In the genomic region with DNA sequence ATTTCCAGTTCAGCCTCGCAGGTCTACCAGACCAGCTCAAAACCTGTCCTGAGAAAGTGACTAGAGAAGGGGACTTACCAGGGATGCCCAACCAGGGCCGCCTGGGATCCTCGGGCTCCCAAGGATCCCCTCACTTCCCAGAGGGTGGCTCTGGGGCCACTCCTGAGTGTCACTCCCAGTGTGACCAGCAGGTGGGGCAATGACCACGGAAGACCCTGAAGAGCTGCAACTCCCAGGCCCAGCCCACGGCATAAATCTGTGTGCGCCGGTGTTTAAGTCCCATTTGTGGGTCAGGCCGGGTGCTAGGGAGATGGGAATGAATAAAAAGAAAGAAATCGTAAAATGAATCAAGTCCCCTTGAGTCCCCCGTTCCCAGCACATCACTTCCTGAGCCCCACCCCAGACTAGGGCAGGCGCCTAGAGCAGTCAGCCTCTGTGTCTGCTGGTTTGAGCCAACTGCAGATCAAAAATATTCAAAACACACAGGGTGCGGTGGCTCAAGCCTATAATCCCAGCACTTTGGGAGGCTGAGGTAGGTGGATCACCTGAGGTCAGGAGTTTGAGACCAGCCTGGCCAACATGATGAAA, we compare ENCODE assay signal across 8 cellular contexts. TPM values are rescaled to one million over a fixed set of nuclear protein-coding genes. Genes with fewer than 3 reads are reported as not detected.
A peak's percentile ranks its signal among the peaks of the same experiment; 100 is the strongest.
DNase-seq lines count a peak whose midpoint lies in the region; TF ChIP-seq lines count a peak whose summit lies in the region.

No MANE protein-coding gene starts in this region.

- CTCF ChIA-PET in HEK293T (lab: Yijun Ruan, JAX): interaction anchor here (0.6 to 2.5 kb wide), 10 partner anchors 8 to 47 kb away, joined by 3 to 20 read pairs (median 4); a partner anchor contains a TSS

- POLR2A ChIA-PET in HEK293T (lab: Yijun Ruan, JAX): interaction anchor here (1.0 to 1.3 kb wide), 2 partner anchors 14 to 19 kb away, joined by 5 to 6 read pairs; a partner anchor contains a TSS

- DNase-seq in CD1c-positive myeloid dendritic cell (ENCODE audit: extremely low spot score) (peak; percentile 87), HEK293T (ENCODE audit: extremely low spot score) (peak; percentile 83), NCI-H446 treated with DMSO at 0.1 percent for 48 hours (lab: John Stamatoyannopoulos, UW) (peak; percentile 58), dermis blood vessel endothelial cell (peak; percentile 91), lung microvascular endothelial cell (ENCODE audit: low read depth in 2 of 2) (peak; percentile 84 to 86), SIG-M5 treated with dmso at 0.1 percent for 504 hours (lab: John Stamatoyannopoulos, UW; ENCODE audit: unreplicated experiment) (no peak)
- peak; percentile 81 for DNase-seq in activated CD4-positive, alpha-beta T cell treated with anti-CD3 and anti-CD28 coated beads, Interleukin-2, amount 50 U/mL, for 1 hour
- peak; percentile 67 for DNase-seq in stimulated activated CD8-positive, alpha-beta memory T cell treated with anti-CD3 and anti-CD28 coated beads, Interleukin-15, amount 100 ng/mL, for 48 hours (ENCODE audit: low read depth in 2 of 2)

TF ChIP-seq in HEK293T, 16 proteins besides CTCF, POLR2A, EP300 and RAD21:
- TF ChIP-seq SUZ12 (IDR thresholded peaks at IDR 0.05) (no peak), FOXM1 (IDR thresholded peaks at IDR 0.05; ENCODE audit: borderline replicate concordance) (no peak)
- TF ChIP-seq, protein P1, sequence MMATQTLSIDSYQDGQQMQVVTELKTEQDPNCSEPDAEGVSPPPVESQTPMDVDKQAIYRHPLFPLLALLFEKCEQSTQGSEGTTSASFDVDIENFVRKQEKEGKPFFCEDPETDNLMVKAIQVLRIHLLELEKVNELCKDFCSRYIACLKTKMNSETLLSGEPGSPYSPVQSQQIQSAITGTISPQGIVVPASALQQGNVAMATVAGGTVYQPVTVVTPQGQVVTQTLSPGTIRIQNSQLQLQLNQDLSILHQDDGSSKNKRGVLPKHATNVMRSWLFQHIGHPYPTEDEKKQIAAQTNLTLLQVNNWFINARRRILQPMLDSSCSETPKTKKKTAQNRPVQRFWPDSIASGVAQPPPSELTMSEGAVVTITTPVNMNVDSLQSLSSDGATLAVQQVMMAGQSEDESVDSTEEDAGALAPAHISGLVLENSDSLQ (IDR thresholded peaks at IDR 0.05): peak; percentile 23; the same call in 1 of the 2 replicates
TF ChIP-seq in HEK293T: peak in this region for 1.

RNA-seq across cellular contexts. Expression of a gene that starts 10.7 kb away (rescaled TPM):
- total RNA-seq in dermis blood vessel endothelial cell (not detected in 2 replicates), lung microvascular endothelial cell (0.20 and 0.22 TPM in 2 replicates)

RNA-seq across cellular contexts. Expression of a gene that starts 13.1 kb away (rescaled TPM):
- total RNA-seq in dermis blood vessel endothelial cell: 154 and 372 TPM in 2 replicates
- 84.9 and 117 TPM in 2 replicates for total RNA-seq in lung microvascular endothelial cell

RNA-seq across cellular contexts. Expression of a gene that starts 21.8 kb away (rescaled TPM):
- not detected in 2 replicates for total RNA-seq in dermis blood vessel endothelial cell
- total RNA-seq in lung microvascular endothelial cell: not detected in 2 replicates

RNA-seq across cellular contexts. Expression of a gene that starts 46.8 kb away (rescaled TPM):
- total RNA-seq in dermis blood vessel endothelial cell (0.14 and 0.34 TPM in 2 replicates), lung microvascular endothelial cell (0.20 and 0.22 TPM in 2 replicates)
